ENCODE assay signal across 1 cellular context in genomic region chr16:11801481-11802021, GRCh38.
TF ChIP-seq lines count a peak whose summit lies in the region.

No MANE protein-coding gene starts in this region.

TF ChIP-seq in HepG2, 621 proteins besides CTCF, POLR2A, EP300 and RAD21 (continued from another document):
- no peak for TF ChIP-seq ZGPAT (CRISPR knock-in tag; IDR thresholded peaks at IDR 0.05)
- TF ChIP-seq E2F2 (CRISPR knock-in tag; IDR thresholded peaks at IDR 0.05; ENCODE audit: borderline replicate concordance): no peak
- no peak for TF ChIP-seq E2F1 (CRISPR knock-in tag; IDR thresholded peaks at IDR 0.05)
